1 cellular context compared by ENCODE assay signal in genomic region chr6:118651282-118652050, GRCh38.
A peak's percentile ranks its signal among the peaks of the same experiment; 100 is the strongest.
TF ChIP-seq lines count a peak whose summit lies in the region.

CEP85L (minus strand) TSS chr6:118651591; CDS start chr6:118651269, 322 bp downstream.

TF ChIP-seq in HepG2, 621 proteins besides CTCF, POLR2A, EP300 and RAD21 (continued from another document and continues in another):
- no peak for TF ChIP-seq ZNF513 (CRISPR knock-in tag; conservative IDR thresholded peaks at IDR 0.05)
- TF ChIP-seq FOXJ3 (CRISPR knock-in tag; IDR thresholded peaks at IDR 0.05; ENCODE audit: borderline replicate concordance) = no peak
- TF ChIP-seq JARID2 (CRISPR knock-in tag; IDR thresholded peaks at IDR 0.05; ENCODE audit: insufficient replicate concordance) = no peak
- TF ChIP-seq ZNF180 (CRISPR knock-in tag; IDR thresholded peaks at IDR 0.05; ENCODE audit: borderline replicate concordance, low read depth) = no peak
- TF ChIP-seq ZNF580 (CRISPR knock-in tag; IDR thresholded peaks at IDR 0.05; ENCODE audit: borderline replicate concordance, low read depth) = no peak
- TF ChIP-seq ZNF331 (CRISPR knock-in tag; IDR thresholded peaks at IDR 0.05) = no peak
- TF ChIP-seq ZBTB7B (CRISPR knock-in tag; IDR thresholded peaks at IDR 0.05) = no peak
- no peak for TF ChIP-seq SMARCC2 (IDR thresholded peaks at IDR 0.05)
- no peak for TF ChIP-seq ZKSCAN8 (CRISPR knock-in tag; IDR thresholded peaks at IDR 0.05; ENCODE audit: borderline replicate concordance)
- no peak for TF ChIP-seq ZMYM2 (CRISPR knock-in tag; IDR thresholded peaks at IDR 0.05)
- no peak; the same call in 1 of the 2 replicates for TF ChIP-seq FOXP4 (CRISPR knock-in tag; IDR thresholded peaks at IDR 0.05)
- TF ChIP-seq TEF (CRISPR knock-in tag; IDR thresholded peaks at IDR 0.05) = no peak
- TF ChIP-seq RARG (CRISPR knock-in tag; IDR thresholded peaks at IDR 0.05; ENCODE audit: low read depth) = no peak
- peak; percentile 70; the same call in 1 of the 2 replicates for TF ChIP-seq GABPB1 (CRISPR knock-in tag; IDR thresholded peaks at IDR 0.05)
- no peak for TF ChIP-seq HMG20B (CRISPR knock-in tag; conservative IDR thresholded peaks at IDR 0.05)
- no peak for TF ChIP-seq SNAPC4 (CRISPR knock-in tag; IDR thresholded peaks at IDR 0.05)
- TF ChIP-seq ZNF629 (CRISPR knock-in tag; conservative IDR thresholded peaks at IDR 0.05) = no peak
- TF ChIP-seq SALL1 (CRISPR knock-in tag; IDR thresholded peaks at IDR 0.05) = peak; percentile 68
- TF ChIP-seq ZC3H4 (CRISPR knock-in tag; IDR thresholded peaks at IDR 0.05; ENCODE audit: borderline replicate concordance) = no peak
- TF ChIP-seq STAT5B (CRISPR knock-in tag; IDR thresholded peaks at IDR 0.05) = no peak
- no peak for TF ChIP-seq NFE2L2 (IDR thresholded peaks at IDR 0.05; ENCODE audit: low read length)
- no peak for TF ChIP-seq NR2F6 (IDR thresholded peaks at IDR 0.05)
- TF ChIP-seq NR2F6 (CRISPR knock-in tag; IDR thresholded peaks at IDR 0.05) = no peak; the same call in 1 of the 2 replicates
- TF ChIP-seq IRF9 (CRISPR knock-in tag; IDR thresholded peaks at IDR 0.05; ENCODE audit: borderline replicate concordance) = no peak
- TF ChIP-seq RFX3 (CRISPR knock-in tag; IDR thresholded peaks at IDR 0.05) = no peak
- 0 out of 2 replicates have a peak, but pooled peaks have one; percentile 21 for TF ChIP-seq KLF6 (CRISPR knock-in tag; IDR thresholded peaks at IDR 0.05)
- no peak for TF ChIP-seq CERS6 (CRISPR knock-in tag; IDR thresholded peaks at IDR 0.05)
- TF ChIP-seq PRDM10 (CRISPR knock-in tag; IDR thresholded peaks at IDR 0.05; ENCODE audit: low read depth) = no peak
- TF ChIP-seq BRF2 (CRISPR knock-in tag; IDR thresholded peaks at IDR 0.05) = 0 out of 2 replicates have a peak, but pooled peaks have one; percentile 24
- TF ChIP-seq RAD51 (IDR thresholded peaks at IDR 0.05; ENCODE audit: borderline replicate concordance) = no peak
- no peak for TF ChIP-seq MXI1 (IDR thresholded peaks at IDR 0.05; ENCODE audit: borderline replicate concordance, low read depth, low read length)
- TF ChIP-seq ZNF10 (CRISPR knock-in tag; IDR thresholded peaks at IDR 0.05; ENCODE audit: borderline replicate concordance, low read depth) = no peak
- peak; percentile 52; the same call in 1 of the 2 replicates for TF ChIP-seq KMT2A (CRISPR knock-in tag; IDR thresholded peaks at IDR 0.05)
- TF ChIP-seq GATA4 (IDR thresholded peaks at IDR 0.05; ENCODE audit: borderline replicate concordance, low read depth) = no peak
- TF ChIP-seq CSRNP2 (CRISPR knock-in tag; conservative IDR thresholded peaks at IDR 0.05; ENCODE audit: low read depth) = no peak
- no peak for TF ChIP-seq NRL (CRISPR knock-in tag; IDR thresholded peaks at IDR 0.05; ENCODE audit: borderline replicate concordance)
- 0 out of 2 replicates have a peak, but pooled peaks have one; percentile 29 for TF ChIP-seq ZNF124 (CRISPR knock-in tag; IDR thresholded peaks at IDR 0.05)
- no peak for TF ChIP-seq RNF219 (CRISPR knock-in tag; IDR thresholded peaks at IDR 0.05)
- no peak for TF ChIP-seq ATF7 (IDR thresholded peaks at IDR 0.05)
- TF ChIP-seq ATF7 (CRISPR knock-in tag; IDR thresholded peaks at IDR 0.05) = no peak
- 0 out of 2 replicates have a peak, but pooled peaks have one; percentile 16 for TF ChIP-seq KDM3A (CRISPR knock-in tag; IDR thresholded peaks at IDR 0.05; ENCODE audit: low read depth)
